8 cellular contexts compared by ENCODE assay signal in the genomic region with DNA sequence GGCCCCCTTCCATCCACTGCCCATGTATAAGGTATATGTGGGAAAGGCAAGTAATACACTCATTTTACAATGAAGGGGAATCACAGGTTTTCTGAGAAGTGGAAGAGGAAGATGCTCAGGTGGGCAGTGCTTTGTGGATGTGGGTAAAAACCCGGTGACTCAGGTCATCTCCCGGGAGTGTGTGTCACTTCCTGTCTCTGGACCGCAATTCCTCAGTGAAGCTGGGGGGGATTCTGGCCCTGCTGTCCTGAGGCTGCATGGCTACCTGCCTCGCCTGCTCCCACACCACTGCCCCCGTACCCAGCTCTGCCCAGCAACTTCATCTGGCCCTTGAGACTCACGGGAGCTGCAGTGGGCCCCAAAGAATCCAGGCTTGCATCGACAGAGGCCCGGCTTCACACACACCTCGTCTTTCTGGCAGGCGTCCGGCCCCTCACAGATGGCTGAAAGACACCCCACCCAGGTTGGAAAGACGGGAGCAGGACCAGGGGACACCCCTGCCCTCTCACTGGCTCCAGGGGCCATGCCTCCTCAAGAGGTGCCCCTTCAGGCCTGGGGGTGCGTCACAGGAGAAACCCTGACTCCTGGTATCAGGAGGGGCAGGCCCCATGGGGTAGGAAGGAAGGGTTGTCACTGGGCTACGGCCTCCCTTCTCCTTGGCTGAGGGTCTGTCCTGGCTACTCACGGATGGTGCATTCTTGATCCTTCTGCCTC. TPM values are rescaled to one million over a fixed set of nuclear protein-coding genes. Genes with fewer than 3 reads are reported as not detected.
DNase-seq lines count a peak whose midpoint lies in the region; ATAC-seq and TF ChIP-seq lines count a peak whose summit lies in the region.

No MANE protein-coding gene starts in this region.

- H3K4me3 ChIP-seq in MM.1S (ENCODE audit: low read length) (peak overlapping the region; percentile 50; the same call in 1 of the 2 replicates), mammary epithelial cell (replicated peaks in 1 of 3; ENCODE audit: insufficient read depth in 1 of 3, low read depth in 2 of 3, low read length in 3 of 3) (no peak overlapping the region)

- 47% methylated on average over 9 of the region's 15 CpGs for WGBS in mammary epithelial cell (ENCODE audit: low coverage, missing lambda C conversion rate)

- H3K36me3 ChIP-seq in MM.1S (replicated peaks; ENCODE audit: insufficient read depth, low read length) (no peaks in the 10 kb centered on the region), mammary epithelial cell (ENCODE audit: insufficient read depth, low read length) (no peaks in the 10 kb centered on the region)

- H3K4me2 ChIP-seq in MM.1S (ENCODE audit: low read depth, low read length) (peak overlapping the region; percentile 79), mammary epithelial cell (ENCODE audit: insufficient read depth, low read depth, low read length) (peak overlapping the region; percentile 91)

- TF ChIP-seq CTCF in MM.1S (IDR thresholded peaks at IDR 0.05; ENCODE audit: low read length) = no peak
- no peak for TF ChIP-seq CTCF in mammary epithelial cell (conservative IDR thresholded peaks at IDR 0.05 in 1 of 2, IDR thresholded peaks at IDR 0.05 in 1 of 2; ENCODE audit: extremely low read depth in 1 of 2, insufficient read depth in 1 of 2, low read depth in 1 of 2, low read length in 2 of 2)

- H3K27ac Mint-ChIP-seq in natural killer cell treated with Interleukin-12 subunit alpha and Interleukin-12 subunit beta and Interleukin-15 and Interleukin-18, amount 100 ng/mL, for 72 hours = peak overlapping the region; percentile 69 to 86

- H3K9me3 ChIP-seq in MM.1S (replicated peaks; ENCODE audit: insufficient read depth, low read length) = no peaks in the 10 kb centered on the region
- H3K9me3 ChIP-seq in mammary epithelial cell (replicated peaks; ENCODE audit: insufficient read depth, low read length) = no peaks in the 10 kb centered on the region

- H3K4me1 Mint-ChIP-seq in natural killer cell treated with Interleukin-12 subunit alpha and Interleukin-12 subunit beta and Interleukin-15 and Interleukin-18, amount 100 ng/mL, for 72 hours (ENCODE audit: low read depth in 2 of 2) = peaks cover 8 to 26% of the 10 kb centered on the region in 2 donors

- dilution Hi-C loops in mammary epithelial cell (cut with HindIII; ENCODE audit: low sequenced_read_pairs) = no loop called here

- H3F3A ChIP-seq in MM.1S (ENCODE audit: insufficient read depth, low read length) = peaks cover 10% of the 10 kb centered on the region

- in situ Hi-C loops in mammary epithelial cell (cut with MboI; ENCODE audit: low sequenced_read_pairs in 2 of 2) = loop anchor here in 1 of 2 donors (25.0 kb wide), 1 partner anchor 382 kb away; the partner anchor contains the start of gene BHLHA9

- no peak for ATAC-seq in natural killer cell treated with Interleukin-12 subunit alpha and Interleukin-12 subunit beta and Interleukin-15 and Interleukin-18, amount 100 ng/mL, for 72 hours
- no peak for ATAC-seq in HG03196 (IDR thresholded peaks at IDR 0.05; ENCODE audit: unreplicated experiment)

- CTCF ChIA-PET in mammary epithelial cell (lab: Charles Lee; ENCODE audit: low non-redundant PET) = no interaction called here

- no peaks in the 10 kb centered on the region for H3K27me3 ChIP-seq in MM.1S (replicated peaks; ENCODE audit: insufficient read depth, low read length)
- H3K27me3 ChIP-seq in mammary epithelial cell (ENCODE audit: insufficient read depth, low read length) = no peaks in the 10 kb centered on the region

- H4K20me1 ChIP-seq in MM.1S (ENCODE audit: insufficient read depth, low read length) (no peaks in the 10 kb centered on the region), mammary epithelial cell (ENCODE audit: insufficient read depth, low read length) (no peaks in the 10 kb centered on the region)

- intact Hi-C loops in mammary epithelial cell (cut with micrococcal nuclease) = loop anchor here (10.0 kb wide), 1 partner anchor 190 kb away; the partner anchor contains the start of gene CRK

- H3K79me2 ChIP-seq in MM.1S (ENCODE audit: low read length) (no peaks in the 10 kb centered on the region), mammary epithelial cell (ENCODE audit: insufficient read depth, low read length) (no peaks in the 10 kb centered on the region)

- H3K27me3 Mint-ChIP-seq in natural killer cell treated with Interleukin-12 subunit alpha and Interleukin-12 subunit beta and Interleukin-15 and Interleukin-18, amount 100 ng/mL, for 72 hours = no peaks in the 10 kb centered on the region

- H3K4me1 ChIP-seq in MM.1S (ENCODE audit: low read length) = peaks cover 14% of the 10 kb centered on the region
- H3K4me1 ChIP-seq in mammary epithelial cell (ENCODE audit: insufficient read depth, low read length) = peaks cover 35% of the 10 kb centered on the region

- H3K27ac ChIP-seq in MM.1S (ENCODE audit: low read length) = no peak overlapping the region
- peak overlapping the region; percentile 25 for H3K27ac ChIP-seq in mammary epithelial cell (ENCODE audit: insufficient read depth, low read depth, low read length)

- BruUV-seq in mammary epithelial cell (replicated peaks; lab: Mats Ljungman, UMichigan) = no TSS peak

- no peaks in the 10 kb centered on the region for H3K36me3 Mint-ChIP-seq in natural killer cell treated with Interleukin-12 subunit alpha and Interleukin-12 subunit beta and Interleukin-15 and Interleukin-18, amount 100 ng/mL, for 72 hours

- H3K9me3 Mint-ChIP-seq in natural killer cell treated with Interleukin-12 subunit alpha and Interleukin-12 subunit beta and Interleukin-15 and Interleukin-18, amount 100 ng/mL, for 72 hours = no peaks in the 10 kb centered on the region

- peak overlapping the region; percentile 85 for H3K4me3 Mint-ChIP-seq in natural killer cell treated with Interleukin-12 subunit alpha and Interleukin-12 subunit beta and Interleukin-15 and Interleukin-18, amount 100 ng/mL, for 72 hours

- H3K9ac ChIP-seq in MM.1S (ENCODE audit: low read length) (no peak overlapping the region), mammary epithelial cell (ENCODE audit: insufficient read depth, low read length) (peak overlapping the region; percentile 21)

- H2AFZ ChIP-seq in MM.1S (ENCODE audit: low read length) = no peak overlapping the region
- H2AFZ ChIP-seq in mammary epithelial cell (ENCODE audit: low read depth, low read length) = peak overlapping the region; percentile 69

- H3K9me2 ChIP-seq in MM.1S (replicated peaks; ENCODE audit: insufficient read depth, low read length) = no peaks in the 10 kb centered on the region

- DNase-seq in ELR (ENCODE audit: low read depth) (peak; percentile 91), MM.1S (no peak), mammary epithelial cell (peak; percentile 82), NCI-H774 (lab: John Stamatoyannopoulos, UW) (no peak), NCI-H2227 (lab: John Stamatoyannopoulos, UW; ENCODE audit: unreplicated experiment) (no peak), cerebellum (ENCODE audit: low spot score) (no peak)
- DNase-seq in natural killer cell treated with Interleukin-12 subunit alpha and Interleukin-12 subunit beta and Interleukin-15 and Interleukin-18, amount 100 ng/mL, for 72 hours (ENCODE audit: low spot score) = no peak

RNA-seq across cellular contexts. Expression of gene SCARF1, which starts 0.9 kb away (rescaled TPM):
- total RNA-seq in mammary epithelial cell = under 1 TPM; 0.28 to 0.83 TPM
- 0.07 TPM for polyA plus RNA-seq in mammary epithelial cell
- polyA minus RNA-seq in mammary epithelial cell = 0.41 TPM
- 1 to 10 TPM; 3.6 to 4.1 TPM for total RNA-seq in natural killer cell treated with Interleukin-12 subunit alpha and Interleukin-12 subunit beta and Interleukin-15 and Interleukin-18, amount 100 ng/mL, for 72 hours
- total RNA-seq in cerebellum = 3.4 TPM

RNA-seq across cellular contexts. Expression of gene RILP, which starts 5.0 kb away (rescaled TPM):
- 1 to 10 TPM; 5.1 to 7.8 TPM for total RNA-seq in mammary epithelial cell
- 3.1 TPM for polyA plus RNA-seq in mammary epithelial cell
- polyA minus RNA-seq in mammary epithelial cell = not detected
- 1 to 10 TPM; 1.2 to 3.1 TPM for total RNA-seq in natural killer cell treated with Interleukin-12 subunit alpha and Interleukin-12 subunit beta and Interleukin-15 and Interleukin-18, amount 100 ng/mL, for 72 hours
- total RNA-seq in cerebellum = 2.4 TPM

RNA-seq across cellular contexts. Expression of gene SLC43A2, which starts 16.0 kb away (rescaled TPM):
- total RNA-seq in mammary epithelial cell (10 to 100 TPM; 11.5 to 34.3 TPM), cerebellum (18.0 TPM)
- 13.0 TPM for polyA plus RNA-seq in mammary epithelial cell
- 12.4 TPM for polyA minus RNA-seq in mammary epithelial cell
- total RNA-seq in natural killer cell treated with Interleukin-12 subunit alpha and Interleukin-12 subunit beta and Interleukin-15 and Interleukin-18, amount 100 ng/mL, for 72 hours = 1 to 10 TPM; 4.9 to 5.0 TPM

RNA-seq across cellular contexts. Expression of gene PRPF8, which starts 40.0 kb away (rescaled TPM):
- total RNA-seq in mammary epithelial cell (100 to 1,000 TPM; 114 to 243 TPM), cerebellum (128 TPM)
- polyA plus RNA-seq in mammary epithelial cell = 132 TPM
- 482 TPM for polyA minus RNA-seq in mammary epithelial cell
- total RNA-seq in natural killer cell treated with Interleukin-12 subunit alpha and Interleukin-12 subunit beta and Interleukin-15 and Interleukin-18, amount 100 ng/mL, for 72 hours = 100 to 1,000 TPM; 348 to 422 TPM

Comparison
In these comparisons a context has a peak if more than half of its experiments do, and no peak if none do; other contexts are left out.
1. DNase-seq: peak in ELR (single experiment) and mammary epithelial cell (single experiment); none in MM.1S (single experiment), natural killer cell treated with Interleukin-12 subunit alpha and Interleukin-12 subunit beta and Interleukin-15 and Interleukin-18, amount 100 ng/mL, for 72 hours (single experiment), NCI-H774 (single experiment), NCI-H2227 (single experiment) and cerebellum (single experiment).